Comparison of ENCODE assay signal across 1 cellular context in genomic region chr20:62358171-62358719, GRCh38.
TF ChIP-seq lines count a peak whose summit lies in the region.

No MANE protein-coding gene starts in this region.

TF ChIP-seq in H1, 55 proteins besides CTCF, POLR2A, EP300 and RAD21:
- TF ChIP-seq KDM1A (IDR thresholded peaks at IDR 0.05; ENCODE audit: borderline replicate concordance, low read length) (no peak), FOSL1 (IDR thresholded peaks at IDR 0.05; ENCODE audit: insufficient read depth, low read depth, low read length) (no peak), SRF (IDR thresholded peaks at IDR 0.05; ENCODE audit: low read depth, low read length) (no peak), JUN (IDR thresholded peaks at IDR 0.05; ENCODE audit: low read depth, low read length) (no peak), NANOG (IDR thresholded peaks at IDR 0.05; ENCODE audit: insufficient read depth, low read depth, low read length, poor library complexity, severe bottlenecking) (no peak), MAX (IDR thresholded peaks at IDR 0.05) (no peak), SUZ12 (IDR thresholded peaks at IDR 0.05; ENCODE audit: low read length) (no peak), EGR1 (IDR thresholded peaks at IDR 0.05; ENCODE audit: borderline replicate concordance, low read depth, low read length) (no peak), BRCA1 (IDR thresholded peaks at IDR 0.05; ENCODE audit: low read depth, low read length) (no peak), CREB1 (IDR thresholded peaks at IDR 0.05) (no peak)
